Comparison of ENCODE assay signal across 8 cellular contexts in the genomic region with DNA sequence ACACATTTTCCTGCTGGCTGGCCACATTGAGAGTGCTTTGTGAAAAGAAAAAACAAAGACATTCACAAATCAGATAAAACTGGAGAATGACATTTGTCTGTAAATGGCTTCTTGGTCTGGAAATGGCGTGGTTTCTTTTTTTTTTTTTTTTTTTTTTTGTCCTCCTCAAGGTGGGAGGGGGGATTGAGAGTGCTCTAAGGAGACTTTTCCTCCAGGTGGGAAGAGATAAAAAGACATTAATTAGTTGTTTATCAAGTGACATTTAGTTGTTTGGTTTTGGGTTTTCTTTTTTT. TPM values are rescaled to one million over a fixed set of nuclear protein-coding genes. Genes with fewer than 3 reads are reported as not detected.
DNase-seq lines count a peak whose midpoint lies in the region; ATAC-seq and TF ChIP-seq lines count a peak whose summit lies in the region.

No MANE protein-coding gene starts in this region.

- H3K27me3 Mint-ChIP-seq in Calu3 (ENCODE audit: unreplicated experiment), result no peaks in the 10 kb centered on the region
- no peaks in the 10 kb centered on the region for H3K27me3 Mint-ChIP-seq in naive thymus-derived CD8-positive, alpha-beta T cell

- H3K79me2 ChIP-seq in MM.1S (ENCODE audit: low read length), result peaks cover 76% of the 10 kb centered on the region

- H3K27ac ChIP-seq in MM.1S (ENCODE audit: low read length), result peak overlapping the region; percentile 92; the same call in 1 of the 2 replicates

- H3K9me2 ChIP-seq in MM.1S (replicated peaks; ENCODE audit: insufficient read depth, low read length), result no peaks in the 10 kb centered on the region

- peak overlapping the region; percentile 96 for H3K9ac ChIP-seq in MM.1S (ENCODE audit: low read length)

- POLR2A ChIA-PET in naive thymus-derived CD8-positive, alpha-beta T cell (lab: Charles Lee), result interaction anchor here (0.7 to 2.0 kb wide), 3 partner anchors 89 to 255 kb away, joined by 3 to 6 read pairs (median 3); partner anchors contain the start of gene ATP5F1E

- BruUV-seq in Calu3 (replicated peaks; lab: Mats Ljungman, UMichigan), result no TSS peak

- H3K27ac Mint-ChIP-seq in Calu3 (ENCODE audit: unreplicated experiment), result peak overlapping the region; percentile 96
- H3K27ac Mint-ChIP-seq in naive thymus-derived CD8-positive, alpha-beta T cell, result peak overlapping the region; percentile 94 to 99 (median 98)

- DNase-seq in Calu3 (no peak), MM.1S (no peak), cardiac fibroblast (ENCODE audit: low read depth in 2 of 2) (no peak), NCI-H446 treated with DMSO at 0.1 percent for 48 hours (lab: John Stamatoyannopoulos, UW) (no peak), AG08395 (ENCODE audit: low spot score) (no peak)
- DNase-seq in naive thymus-derived CD8-positive, alpha-beta T cell, result no peak

- H2AFZ ChIP-seq in MM.1S (ENCODE audit: low read length), result no peak overlapping the region

- H3K4me3 Mint-ChIP-seq in Calu3 (ENCODE audit: low read depth, unreplicated experiment), result peak overlapping the region; percentile 88
- peak overlapping the region; percentile 91 to 98 (median 94) for H3K4me3 Mint-ChIP-seq in naive thymus-derived CD8-positive, alpha-beta T cell

- peaks cover 10% of the 10 kb centered on the region; the same call in 1 of the 2 replicates for H3F3A ChIP-seq in MM.1S (ENCODE audit: insufficient read depth, low read length)

- H3K36me3 ChIP-seq in MM.1S (replicated peaks; ENCODE audit: insufficient read depth, low read length), result peaks cover 9% of the 10 kb centered on the region; the same call in 1 of the 2 replicates

- H3K4me1 ChIP-seq in MM.1S (ENCODE audit: low read length), result peaks cover 26% of the 10 kb centered on the region

- no peak for ATAC-seq in naive thymus-derived CD8-positive, alpha-beta T cell
- no peak for ATAC-seq in GM19455 (IDR thresholded peaks at IDR 0.05; ENCODE audit: unreplicated experiment)
- no peak for ATAC-seq in GM21723 (IDR thresholded peaks at IDR 0.05; ENCODE audit: unreplicated experiment)

- no peaks in the 10 kb centered on the region for H3K27me3 ChIP-seq in MM.1S (replicated peaks; ENCODE audit: insufficient read depth, low read length)

- H3K36me3 Mint-ChIP-seq in Calu3 (ENCODE audit: insufficient read depth, unreplicated experiment), result peaks cover 98% of the 10 kb centered on the region
- peaks cover 0 to 31% (median 3%) of the 10 kb centered on the region in 3 donors for H3K36me3 Mint-ChIP-seq in naive thymus-derived CD8-positive, alpha-beta T cell

- CTCF ChIA-PET in Calu3 (lab: Charles Lee), result no interaction called here

- H3K9me3 ChIP-seq in MM.1S (replicated peaks; ENCODE audit: insufficient read depth, low read length), result no peaks in the 10 kb centered on the region

- H4K20me1 ChIP-seq in MM.1S (ENCODE audit: insufficient read depth, low read length), result peaks cover 21% of the 10 kb centered on the region; the same call in 1 of the 2 replicates

- H3K4me3 ChIP-seq in MM.1S (ENCODE audit: low read length) (peak overlapping the region; percentile 94), cardiac fibroblast (replicated peaks in 1 of 2; ENCODE audit: low read depth in 2 of 2, low read length in 2 of 2) (peak overlapping the region; percentile 80 to 81)

- intact Hi-C loops in Calu3 (cut with micrococcal nuclease; ENCODE audit: unreplicated experiment), result loop anchor here (5.0 kb wide), 1 partner anchor 89 kb away; the partner anchor contains the start of gene NELFCD

- TF ChIP-seq CTCF in Calu3 (IDR thresholded peaks at IDR 0.05; ENCODE audit: unreplicated experiment) (no peak), MM.1S (IDR thresholded peaks at IDR 0.05; ENCODE audit: low read length) (no peak), cardiac fibroblast (IDR thresholded peaks at IDR 0.05; ENCODE audit: low read depth, low read length) (no peak)

- peak overlapping the region; percentile 73 for H3K4me2 ChIP-seq in MM.1S (ENCODE audit: low read depth, low read length)

- no peaks in the 10 kb centered on the region for H3K9me3 Mint-ChIP-seq in Calu3 (ENCODE audit: low read depth, unreplicated experiment)
- no peaks in the 10 kb centered on the region for H3K9me3 Mint-ChIP-seq in naive thymus-derived CD8-positive, alpha-beta T cell

- peaks cover 36% of the 10 kb centered on the region for H3K4me1 Mint-ChIP-seq in Calu3 (ENCODE audit: low read depth, unreplicated experiment)
- peaks cover 31 to 59% (median 55%) of the 10 kb centered on the region in 4 donors for H3K4me1 Mint-ChIP-seq in naive thymus-derived CD8-positive, alpha-beta T cell

RNA-seq across cellular contexts. Expression of gene GNAS, which starts 40.4 kb away (rescaled TPM):
- 1,324 and 1,410 TPM in 2 replicates for total RNA-seq in Calu3 (2022)
- 100 to 1,000 TPM; 695 to 756 TPM for total RNA-seq in naive thymus-derived CD8-positive, alpha-beta T cell
- 100 to 1,000 TPM; 155 to 247 (median 169) TPM for polyA plus RNA-seq in naive thymus-derived CD8-positive, alpha-beta T cell

RNA-seq across cellular contexts. Expression of gene GNAS-AS1, which starts 42.2 kb away (rescaled TPM):
- total RNA-seq in Calu3 (2022), result 0.59 TPM in 1 of 2 replicates, not detected in the other
- 1 to 10 TPM; 1.3 TPM for total RNA-seq in naive thymus-derived CD8-positive, alpha-beta T cell
- polyA plus RNA-seq in naive thymus-derived CD8-positive, alpha-beta T cell, result under 1 TPM in 1 of 3 donors, not detected in 2; 0.14 TPM
